ENCODE assay signal across 31 cellular contexts in genomic region chr1:180261524-180262160, GRCh38. TPM values are rescaled to one million over a fixed set of nuclear protein-coding genes. Genes with fewer than 3 reads are reported as not detected.
"Had no signal": no experiment of that assay in that cellular context is flagged by ENCODE, and none has a peak within 500 bp of the region (broad histone marks: within the 10 kb centered on the region; RNA-seq: fewer than 3 reads in every experiment).

No MANE protein-coding gene starts in this region.

- H3K4me3 ChIP-seq: cardiac muscle cell, colonic mucosa, heart right ventricle, left lung, lung, mucosa of descending colon, right lobe of liver, uterus had no signal

- H3K27ac ChIP-seq: cardiac muscle cell, colonic mucosa, heart right ventricle, left lung, right lobe of liver, uterus had no signal

- ATAC-seq: effector memory CD8-positive, alpha-beta T cell; heart right ventricle; left lung; mucosa of descending colon; natural killer cell treated with Interleukin-12 subunit alpha and Interleukin-12 subunit beta and Interleukin-15 and Interleukin-18, amount 100 ng/mL, for 72 hours; right lobe of liver; stimulated activated effector memory CD8-positive, alpha-beta T cell treated with anti-CD3 and anti-CD28 coated beads, Interleukin-12 subunit alpha, Interleukin-12 subunit beta, amount 100 ng/mL, for 72 hours; stimulated activated naive CD8-positive, alpha-beta T cell treated with anti-CD3 and anti-CD28 coated beads, Interleukin-15, amount 100 ng/mL, for 72 hours; T-cell had no signal

- H3K4me1 ChIP-seq: colonic mucosa, left lung, right lobe of liver, uterus had no signal

- DNase-seq: activated CD4-positive, alpha-beta T cell treated with anti-CD3 and anti-CD28 coated beads for 4 hours; activated CD4-positive, alpha-beta T cell treated with anti-CD3 and anti-CD28 coated beads, Interleukin-2, amount 50 U/mL, for 4 hours; activated CD4-positive, CD25-positive, alpha-beta regulatory T cell; activated effector memory CD4-positive, alpha-beta T cell treated with anti-CD3 and anti-CD28 coated beads, Interleukin-2, amount 50 U/mL, for 16 hours; activated naive CD4-positive, alpha-beta T cell treated with anti-CD3 and anti-CD28 coated beads for 36 hours; activated T-cell treated with anti-CD3 and anti-CD28 coated beads, Interleukin-2, amount 50 U/mL, for 1 hour; amygdala; cerebellar nuclear complex; colonic mucosa; effector memory CD8-positive, alpha-beta T cell; foreskin melanocyte; heart right ventricle; kidney glomerular epithelial cell; left lung; mucosa of descending colon; posterior cingulate gyrus; right lobe of liver; stimulated activated CD4-positive, alpha-beta T cell treated with anti-CD3 and anti-CD28 coated beads, Interleukin-4, amount 100 ng/mL, for 24 hours; stimulated activated naive CD8-positive, alpha-beta T cell treated with anti-CD3 and anti-CD28 coated beads, Interleukin-15, amount 100 ng/mL, for 72 hours; substantia nigra; T-cell; uterus had no signal

- H3K9me3 ChIP-seq: colonic mucosa, heart right ventricle, left lung, mucosa of descending colon, right lobe of liver, uterus had no signal

- H3K27me3 ChIP-seq: cardiac muscle cell, right lobe of liver had no signal

- H3K36me3 ChIP-seq: cardiac muscle cell, colonic mucosa, heart right ventricle, left lung, right lobe of liver, uterus had no signal

RNA-seq across cellular contexts. Expression of gene LHX4, which starts 31.6 kb away (rescaled TPM):
- total RNA-seq: activated naive CD4-positive, alpha-beta T cell treated with anti-CD3 and anti-CD28 coated beads for 36 hours; activated T-helper 1 cell treated with anti-CD3 and anti-CD28 coated beads, Interleukin-12 subunit alpha, Interleukin-12 subunit beta, Interleukin-2, Interleukin-4 antibody, amounts not matched to agents 30 ng/mL and 10 ng/mL and 1 ng/mL, durations not matched to agents 14 hours and 24 hours and 36 hours; cardiac muscle cell; glomerular endothelial cell; heart right ventricle; natural killer cell treated with Interleukin-12 subunit alpha and Interleukin-12 subunit beta and Interleukin-15 and Interleukin-18, amount 100 ng/mL, for 72 hours; osteoblast; right lobe of liver; skeletal muscle tissue; T-helper 2 cell treated with Interferon-gamma antibody and Interleukin-4, amounts not matched to agents 100 ng/mL and 5 ng/mL, for 36 hours; uterus had no signal
